Comparison of ENCODE assay signal across 23 cellular contexts in the genomic region with DNA sequence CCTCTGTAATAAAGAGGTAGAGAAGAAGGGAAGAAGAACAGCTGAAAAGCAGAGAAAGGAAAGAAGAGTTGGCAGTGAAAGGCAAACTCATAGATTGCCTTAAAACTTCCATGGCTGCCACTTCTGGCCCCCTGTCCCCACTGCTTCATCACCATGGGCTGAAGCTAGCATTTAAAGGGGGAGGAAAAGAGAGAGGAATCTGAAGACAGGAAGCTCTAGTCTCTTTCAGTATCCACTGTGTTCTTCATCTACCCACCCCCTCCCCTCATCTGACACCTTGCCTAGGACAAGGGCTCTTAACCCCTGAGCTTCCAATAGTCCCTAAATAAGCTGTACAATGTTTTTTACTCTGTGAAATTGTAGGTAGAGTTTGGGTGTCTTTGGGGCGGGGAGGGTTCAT.
"Had no signal": no experiment of that assay in that cellular context is flagged by ENCODE, and none has a peak within 500 bp of the region (broad histone marks: within the 10 kb centered on the region; RNA-seq: fewer than 3 reads in every experiment).

No MANE protein-coding gene starts in this region.

- H3K9ac ChIP-seq: parathyroid adenoma had no signal

- H3K9me3 Mint-ChIP-seq: activated naive CD4-positive, alpha-beta T cell treated with anti-CD3 and anti-CD28 coated beads, Interleukin-2, amount 10 ng/mL, durations not matched to agents 7 days and 5 days; natural killer cell; stimulated activated memory B cell treated with anti-CD40 and anti-IgM and Interleukin-4, amounts not matched to agents 10 μg/mL and 1 μg/mL and 100 μg/mL, for 72 hours had no signal

- H3K27ac ChIP-seq: coronary artery, epithelial cell of prostate, heart right ventricle, left lung, parathyroid adenoma, skin epidermis, stomach, transverse colon, uterus had no signal

- H3K36me3 Mint-ChIP-seq: activated naive CD4-positive, alpha-beta T cell treated with anti-CD3 and anti-CD28 coated beads, Interleukin-2, amount 10 ng/mL, durations not matched to agents 7 days and 5 days; natural killer cell had no signal

- H3K27ac Mint-ChIP-seq: activated naive CD4-positive, alpha-beta T cell treated with anti-CD3 and anti-CD28 coated beads, Interleukin-2, amount 10 ng/mL, durations not matched to agents 7 days and 5 days; natural killer cell; stimulated activated memory B cell treated with anti-CD40 and anti-IgM and Interleukin-4, amounts not matched to agents 10 μg/mL and 1 μg/mL and 100 μg/mL, for 72 hours had no signal

- H3K4me3 Mint-ChIP-seq: activated naive CD4-positive, alpha-beta T cell treated with anti-CD3 and anti-CD28 coated beads, Interleukin-2, amount 10 ng/mL, durations not matched to agents 7 days and 5 days; natural killer cell; stimulated activated memory B cell treated with anti-CD40 and anti-IgM and Interleukin-4, amounts not matched to agents 10 μg/mL and 1 μg/mL and 100 μg/mL, for 72 hours had no signal

- DNase-seq: activated CD4-positive, alpha-beta T cell treated with anti-CD3 and anti-CD28 coated beads for 4 hours; activated CD4-positive, alpha-beta T cell treated with anti-CD3 and anti-CD28 coated beads, Interleukin-2, amount 50 U/mL, for 48 hours; activated CD4-positive, CD25-positive, alpha-beta regulatory T cell; activated naive CD4-positive, alpha-beta T cell treated with anti-CD3 and anti-CD28 coated beads, Interleukin-2, amount 10 ng/mL, durations not matched to agents 7 days and 5 days; activated T-cell treated with anti-CD3 and anti-CD28 coated beads, Interleukin-2, amount 50 U/mL, for 48 hours; amygdala; cerebellar nuclear complex; heart right ventricle; kidney glomerular epithelial cell; left lung; midbrain; natural killer cell; right lobe of liver; stimulated activated CD4-positive, alpha-beta T cell treated with anti-CD3 and anti-CD28 coated beads, Interleukin-2, amount 100 ng/mL, for 24 hours; stomach; T-helper 9 cell; transverse colon; uterus had no signal

- H3K4me1 ChIP-seq: left lung, stomach, transverse colon, uterus had no signal

- H3K27me3 Mint-ChIP-seq: stimulated activated memory B cell treated with anti-CD40 and anti-IgM and Interleukin-4, amounts not matched to agents 10 μg/mL and 1 μg/mL and 100 μg/mL, for 72 hours had no signal

- H3K9me3 ChIP-seq: heart right ventricle, left lung, right lobe of liver, stomach, transverse colon, uterus had no signal

- H3K4me1 Mint-ChIP-seq: activated naive CD4-positive, alpha-beta T cell treated with anti-CD3 and anti-CD28 coated beads, Interleukin-2, amount 10 ng/mL, durations not matched to agents 7 days and 5 days; natural killer cell had no signal

- ATAC-seq: heart right ventricle; left lung; natural killer cell; stimulated activated memory B cell treated with anti-CD40 and anti-IgM and Interleukin-4, amounts not matched to agents 10 μg/mL and 1 μg/mL and 100 μg/mL, for 72 hours had no signal

- H2AFZ ChIP-seq: parathyroid adenoma had no signal

- H3K4me3 ChIP-seq: coronary artery, heart right ventricle, left lung, right lobe of liver, skin epidermis, stomach, transverse colon, uterus had no signal

- H3K27me3 ChIP-seq: heart right ventricle, left lung, right lobe of liver, stomach, transverse colon, uterus had no signal

- H3K36me3 ChIP-seq: heart right ventricle, left lung, right lobe of liver, stomach, transverse colon had no signal
